Comparison of ENCODE assay signal across 21 cellular contexts in the genomic region with DNA sequence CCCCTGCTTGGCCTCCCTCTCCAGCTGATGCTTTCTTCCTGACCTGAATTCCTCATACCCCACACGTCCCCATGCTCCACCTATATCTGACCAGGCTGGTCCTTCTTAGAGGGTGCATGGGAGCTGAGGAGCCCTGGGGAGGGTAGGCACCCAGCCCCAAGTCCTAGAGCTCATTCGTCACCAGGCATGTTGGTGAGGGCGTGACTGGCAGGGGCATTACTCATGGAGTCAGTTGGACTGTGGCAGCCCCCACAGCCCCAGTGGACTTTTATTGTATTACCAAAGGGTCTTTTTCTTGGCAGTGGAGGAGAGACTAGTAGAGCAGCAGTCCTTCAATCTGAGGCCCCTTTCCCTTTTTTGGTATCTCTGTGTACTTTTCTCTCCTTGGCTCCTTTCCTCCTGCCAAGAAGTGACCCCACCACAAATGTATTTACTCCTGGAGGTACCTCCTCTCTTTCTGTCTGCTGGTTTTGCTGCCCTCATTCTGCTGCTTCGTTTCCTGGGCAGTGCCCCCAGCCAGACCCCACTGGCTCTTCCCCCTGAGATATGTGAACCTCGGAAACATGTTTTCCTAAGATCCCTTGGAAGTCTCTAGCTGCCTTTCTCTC. TPM values are rescaled to one million over a fixed set of nuclear protein-coding genes. Genes with fewer than 3 reads are reported as not detected.
DNase-seq lines count a peak whose midpoint lies in the region; ATAC-seq, FAIRE-seq and TF ChIP-seq lines count a peak whose summit lies in the region.
"Had no signal": no experiment of that assay in that cellular context is flagged by ENCODE, and none has a peak within 500 bp of the region (broad histone marks: within the 10 kb centered on the region; RNA-seq: fewer than 3 reads in every experiment).

No MANE protein-coding gene starts in this region.

- H2AFZ ChIP-seq in HepG2 (ENCODE audit: low read length) (no peak overlapping the region), neural progenitor cell (replicated peaks) (no peak overlapping the region)

- H3K4me2 ChIP-seq in HepG2 (ENCODE audit: low read depth, low read length), result no peak overlapping the region
- H3K4me2 ChIP-seq in neural progenitor cell, result no peak overlapping the region

- no peaks in the 10 kb centered on the region for H3K9me3 Mint-ChIP-seq in activated T-helper 17 cell treated with anti-CD3 and anti-CD28 coated beads, Interleukin-2, amount 50 U/mL, for 72 hours
- H3K9me3 Mint-ChIP-seq in neural progenitor cell, result peaks cover 8% of the 10 kb centered on the region
- peaks cover 5% of the 10 kb centered on the region for H3K9me3 Mint-ChIP-seq in type B pancreatic cell

- H3K27me3 Mint-ChIP-seq in activated T-helper 17 cell treated with anti-CD3 and anti-CD28 coated beads, Interleukin-2, amount 50 U/mL, for 72 hours, result peaks cover 7% of the 10 kb centered on the region
- H3K27me3 Mint-ChIP-seq in neural progenitor cell (ENCODE audit: insufficient read depth, low read depth), result peaks cover 4% of the 10 kb centered on the region
- no peaks in the 10 kb centered on the region for H3K27me3 Mint-ChIP-seq in type B pancreatic cell

- peak overlapping the region; percentile 72 for H3K27ac ChIP-seq in HepG2 (ENCODE audit: extremely low read length, insufficient read depth, low read length)
- H3K27ac ChIP-seq in right lobe of liver, result no peak overlapping the region
- H3K27ac ChIP-seq in neural progenitor cell, result no peak overlapping the region

- H3K4me3 ChIP-seq in HepG2 (replicated peaks in 1 of 3; ENCODE audit: insufficient read depth in 1 of 3, low read depth in 2 of 3, low read length in 3 of 3), result no peak overlapping the region
- no peak overlapping the region for H3K4me3 ChIP-seq in right lobe of liver
- H3K4me3 ChIP-seq in neural progenitor cell, result no peak overlapping the region

- TF ChIP-seq RAD21 in HepG2 (CRISPR knock-in tag; IDR thresholded peaks at IDR 0.05), result no peak

- H3K9ac ChIP-seq in HepG2 (ENCODE audit: insufficient read depth, low read depth, low read length) (no peak overlapping the region), neural progenitor cell (no peak overlapping the region)

- H4K20me1 ChIP-seq in HepG2 (ENCODE audit: insufficient read depth, low read length), result no peaks in the 10 kb centered on the region
- no peaks in the 10 kb centered on the region for H4K20me1 ChIP-seq in neural progenitor cell (ENCODE audit: low read depth)

- BruUV-seq in HepG2 (replicated peaks; lab: Mats Ljungman, UMichigan), result no TSS peak

- CTCF ChIA-PET in HepG2 (lab: Yijun Ruan, JAX; ENCODE audit: low intra/inter-chr PET ratio, low total read pairs), result no interaction called here

- no peak for DNase-seq in HepG2 (ENCODE audit: low spot score)
- no peak for DNase-seq in right lobe of liver
- DNase-seq in neural progenitor cell (ENCODE audit: low spot score), result no peak
- DNase-seq in type B pancreatic cell (ENCODE audit: extremely low spot score, unreplicated experiment), result no peak
- no peak for DNase-seq in left lobe of liver (ENCODE audit: low spot score)
- DNase-seq in GM19239 (ENCODE audit: insufficient read length, low spot score), result no peak
- DNase-seq: C1 segment of cervical spinal cord; Calu3; CD4-positive, alpha-beta memory T cell; COR-L47; DMS53; DMS79 treated with DMSO at 0.1 percent for 48 hours; GF-D8; H7; HCEC 1CT had no signal

- FAIRE-seq in HepG2 (lab: Jason Lieb, UNC) (no peak), GM19239 (lab: Jason Lieb, UNC) (no peak)
- FAIRE-seq: GM12891, GM18507, H1 had no signal

- no peak for TF ChIP-seq POLR2A in HepG2 (IDR thresholded peaks at IDR 0.05; ENCODE audit: insufficient read depth in 1 of 2, low read depth in 2 of 2, low read length in 2 of 2)
- no peak for TF ChIP-seq POLR2A in right lobe of liver (IDR thresholded peaks at IDR 0.05)

- H3K27me3 ChIP-seq in HepG2 (ENCODE audit: control insufficient read depth in 1 of 2, insufficient read depth in 2 of 2, low read length in 2 of 2) (no peaks in the 10 kb centered on the region), right lobe of liver (no peaks in the 10 kb centered on the region), neural progenitor cell (no peaks in the 10 kb centered on the region)

- H3K4me1 ChIP-seq in HepG2 (ENCODE audit: insufficient read depth, low read length) (peaks cover 62% of the 10 kb centered on the region), right lobe of liver (peaks cover 0 to 46% (median 16%) of the 10 kb centered on the region in 4 donors), neural progenitor cell (no peaks in the 10 kb centered on the region)

- TF ChIP-seq EP300 in HepG2 (IDR thresholded peaks at IDR 0.05; ENCODE audit: low read depth in 2 of 2, low read length in 2 of 2) (no peak), HepG2 (CRISPR knock-in tag; IDR thresholded peaks at IDR 0.05; ENCODE audit: borderline replicate concordance) (no peak)

- TF ChIP-seq CTCF in HepG2 (CRISPR knock-in tag; IDR thresholded peaks at IDR 0.05), result no peak
- no peak for TF ChIP-seq CTCF in right lobe of liver (IDR thresholded peaks at IDR 0.05)
- TF ChIP-seq CTCF in neural progenitor cell (IDR thresholded peaks at IDR 0.05), result no peak
- TF ChIP-seq CTCF in type B pancreatic cell (conservative IDR thresholded peaks at IDR 0.05), result no peak

- WGBS in HepG2 (ENCODE audit: low lambda C conversion rate), result 75% methylated on average over 5 of the region's 5 CpGs
- WGBS in right lobe of liver (ENCODE audit: insufficient coverage, low coverage, low lambda C conversion rate, missing lambda C conversion rate), result 67% methylated on average over 5 of the region's 5 CpGs

- in situ Hi-C loops in HepG2 (cut with HindIII; ENCODE audit: extremely low pct_ligation_motif_present, low pct_unique_long_range_greater_than_20kb), result no loop called here

- intact Hi-C loops in HepG2 (cut with micrococcal nuclease; ENCODE audit: unreplicated experiment) (no loop called here), right lobe of liver (cut with DNase I) (loop anchor here in 1 of 2 donors (10.0 kb wide), 1 partner anchor 116 kb away; the partner anchor contains the start of gene MYBL2)

- H3K79me2 ChIP-seq in HepG2 (ENCODE audit: insufficient read depth, low read length) (no peaks in the 10 kb centered on the region), neural progenitor cell (ENCODE audit: low read depth) (no peaks in the 10 kb centered on the region)

- peaks cover 12% of the 10 kb centered on the region for H3K36me3 Mint-ChIP-seq in activated T-helper 17 cell treated with anti-CD3 and anti-CD28 coated beads, Interleukin-2, amount 50 U/mL, for 72 hours (ENCODE audit: low read depth)
- peaks cover 16% of the 10 kb centered on the region for H3K36me3 Mint-ChIP-seq in neural progenitor cell
- H3K36me3 Mint-ChIP-seq in type B pancreatic cell, result peaks cover 13% of the 10 kb centered on the region

- no peak overlapping the region for H3K4me3 Mint-ChIP-seq in activated T-helper 17 cell treated with anti-CD3 and anti-CD28 coated beads, Interleukin-2, amount 50 U/mL, for 72 hours
- H3K4me3 Mint-ChIP-seq in neural progenitor cell (peak overlapping the region; percentile 10), type B pancreatic cell (no peak overlapping the region)
- H3K4me3 Mint-ChIP-seq: CD4-positive, alpha-beta memory T cell had no signal

- H3F3A ChIP-seq in neural progenitor cell (ENCODE audit: low read depth), result no peaks in the 10 kb centered on the region

- peak overlapping the region; percentile 34 for H3K27ac Mint-ChIP-seq in activated T-helper 17 cell treated with anti-CD3 and anti-CD28 coated beads, Interleukin-2, amount 50 U/mL, for 72 hours
- H3K27ac Mint-ChIP-seq in neural progenitor cell, result no peak overlapping the region
- peak overlapping the region; percentile 61 for H3K27ac Mint-ChIP-seq in type B pancreatic cell
- H3K27ac Mint-ChIP-seq: CD4-positive, alpha-beta memory T cell had no signal

- H3K9me3 ChIP-seq in HepG2 (ENCODE audit: low read length) (peaks cover 6% of the 10 kb centered on the region), right lobe of liver (no peaks in the 10 kb centered on the region), neural progenitor cell (ENCODE audit: low read depth) (no peaks in the 10 kb centered on the region)

- peaks cover 7 to 13% of the 10 kb centered on the region in 2 experiments for H3K36me3 ChIP-seq in HepG2 (replicated peaks in 1 of 2; ENCODE audit: control insufficient read depth in 1 of 2, insufficient read depth in 2 of 2, low read length in 2 of 2)
- no peaks in the 10 kb centered on the region for H3K36me3 ChIP-seq in right lobe of liver
- no peaks in the 10 kb centered on the region for H3K36me3 ChIP-seq in neural progenitor cell

- no peaks in the 10 kb centered on the region for H3K4me1 Mint-ChIP-seq in activated T-helper 17 cell treated with anti-CD3 and anti-CD28 coated beads, Interleukin-2, amount 50 U/mL, for 72 hours
- H3K4me1 Mint-ChIP-seq in neural progenitor cell (no peaks in the 10 kb centered on the region), type B pancreatic cell (ENCODE audit: unreplicated experiment) (peaks cover 5% of the 10 kb centered on the region)
- H3K4me1 Mint-ChIP-seq: CD4-positive, alpha-beta memory T cell had no signal

- POLR2A ChIA-PET in HepG2 (lab: Yijun Ruan, JAX), result interaction anchor here (0.6 to 3.0 kb wide), 6 partner anchors 8 to 199 kb away, joined by 3 to 53 read pairs (median 8); partner anchors contain the start of genes IFT52 and SGK2

- ATAC-seq in HepG2 (peak; percentile 13), right lobe of liver (no peak), left lobe of liver (no peak), HG03045 (IDR thresholded peaks at IDR 0.05; ENCODE audit: unreplicated experiment) (no peak)
- no peak for ATAC-seq in activated T-helper 17 cell treated with anti-CD3 and anti-CD28 coated beads, Interleukin-2, amount 50 U/mL, for 72 hours (replicated peaks)

RNA-seq across cellular contexts. Expression of gene SGK2, which starts 10.4 kb away (rescaled TPM):
- total RNA-seq in HepG2 (2016; rRNA removed; fragmentation: Illumina TruSeq; extraction: Trizol) (29.4 and 34.3 TPM in 2 replicates), right lobe of liver (10 to 100 TPM; 47.3 to 80.2 (median 66.9) TPM), neural progenitor cell (ENCODE audit: low replicate concordance) (2.8 and 4.2 TPM in 2 replicates), type B pancreatic cell (ENCODE audit: low replicate concordance) (9.9 and 10.7 TPM in 2 replicates), left lobe of liver (81.1 TPM)
- 8.6 and 11.8 TPM in 2 replicates for total RNA-seq in HepG2 (2016; cell fraction: cytosol; rRNA removed; fragmentation: Illumina TruSeq; extraction: Trizol; ENCODE audit: low read depth)
- total RNA-seq in HepG2 (2016; cell fraction: insoluble cytoplasmic fraction; rRNA removed; fragmentation: Illumina TruSeq; extraction: Trizol), result 29.7 and 31.2 TPM in 2 replicates
- total RNA-seq in HepG2 (2016; cell fraction: membrane; rRNA removed; fragmentation: Illumina TruSeq; extraction: Trizol), result 25.9 and 26.5 TPM in 2 replicates
- 19.8 and 26.8 TPM in 2 replicates for total RNA-seq in HepG2 (2016; cell fraction: nucleus; rRNA removed; fragmentation: Illumina TruSeq; extraction: Trizol)
- 6.2 and 12.6 TPM in 2 replicates for polyA plus RNA-seq in HepG2 (2011; rRNA removed)
- 3.9 and 5.3 TPM in 2 replicates for polyA plus RNA-seq in HepG2 (2011; cell fraction: cytosol; rRNA removed)
- polyA plus RNA-seq in HepG2 (2011; cell fraction: nucleus; rRNA removed), result 24.1 and 26.7 TPM in 2 replicates
- 6.9 and 8.9 TPM in 2 replicates for polyA plus RNA-seq in HepG2 (2012)
- 5.2 and 5.4 TPM in 2 replicates for polyA plus RNA-seq in HepG2 (2016; cell fraction: cytosol; fragmentation: Illumina TruSeq; extraction: Trizol; ENCODE audit: low read depth)
- polyA plus RNA-seq in HepG2 (2016; cell fraction: insoluble cytoplasmic fraction; fragmentation: Illumina TruSeq; extraction: Trizol; ENCODE audit: low read depth), result 21.3 and 23.7 TPM in 2 replicates
- 14.3 and 14.5 TPM in 2 replicates for polyA plus RNA-seq in HepG2 (2016; cell fraction: membrane; fragmentation: Illumina TruSeq; extraction: Trizol; ENCODE audit: low read depth)
- 36.0 and 42.8 TPM in 2 replicates for polyA plus RNA-seq in HepG2 (2016; cell fraction: nucleus; fragmentation: Illumina TruSeq; extraction: Trizol; ENCODE audit: insufficient read depth, low read depth)
- polyA minus RNA-seq in HepG2 (2011; rRNA and poly(A)+ RNA removed; ENCODE audit: low replicate concordance), result 1.3 and 17.3 TPM in 2 replicates
- 4.6 and 10.9 TPM in 2 replicates for polyA minus RNA-seq in HepG2 (2011; cell fraction: cytosol; rRNA and poly(A)+ RNA removed)
- polyA minus RNA-seq in HepG2 (2011; cell fraction: nucleus; rRNA and poly(A)+ RNA removed), result 16.4 and 18.5 TPM in 2 replicates
- total RNA-seq in activated T-helper 17 cell treated with anti-CD3 and anti-CD28 coated beads, Interleukin-2, amount 50 U/mL, for 72 hours, result 1 to 10 TPM in 1 of 2 donors, under 1 TPM in 1; 0.22 to 2.9 TPM
- total RNA-seq: A172, H1, H7 had no signal
- polyA plus RNA-seq: CD4-positive, alpha-beta memory T cell had no signal

RNA-seq across cellular contexts. Expression of gene L3MBTL1, which starts 40.9 kb away (rescaled TPM):
- 2.4 and 9.0 TPM in 2 replicates for total RNA-seq in HepG2 (2016; rRNA removed; fragmentation: Illumina TruSeq; extraction: Trizol)
- 2.7 and 2.9 TPM in 2 replicates for total RNA-seq in HepG2 (2016; cell fraction: cytosol; rRNA removed; fragmentation: Illumina TruSeq; extraction: Trizol; ENCODE audit: low read depth)
- total RNA-seq in HepG2 (2016; cell fraction: insoluble cytoplasmic fraction; rRNA removed; fragmentation: Illumina TruSeq; extraction: Trizol), result 1.7 and 8.3 TPM in 2 replicates
- 1.8 and 3.0 TPM in 2 replicates for total RNA-seq in HepG2 (2016; cell fraction: membrane; rRNA removed; fragmentation: Illumina TruSeq; extraction: Trizol)
- 19.0 and 22.4 TPM in 2 replicates for total RNA-seq in HepG2 (2016; cell fraction: nucleus; rRNA removed; fragmentation: Illumina TruSeq; extraction: Trizol)
- polyA plus RNA-seq in HepG2 (2011; rRNA removed), result 17.8 and 23.8 TPM in 2 replicates
- polyA plus RNA-seq in HepG2 (2011; cell fraction: cytosol; rRNA removed), result 2.3 and 3.0 TPM in 2 replicates
- polyA plus RNA-seq in HepG2 (2011; cell fraction: nucleus; rRNA removed), result 165 and 173 TPM in 2 replicates
- polyA plus RNA-seq in HepG2 (2012), result 11.7 and 15.2 TPM in 2 replicates
- polyA plus RNA-seq in HepG2 (2016; cell fraction: cytosol; fragmentation: Illumina TruSeq; extraction: Trizol; ENCODE audit: low read depth), result 0.17 and 0.46 TPM in 2 replicates
- polyA plus RNA-seq in HepG2 (2016; cell fraction: insoluble cytoplasmic fraction; fragmentation: Illumina TruSeq; extraction: Trizol; ENCODE audit: low read depth), result 1.1 and 1.9 TPM in 2 replicates
- 0.76 and 0.97 TPM in 2 replicates for polyA plus RNA-seq in HepG2 (2016; cell fraction: membrane; fragmentation: Illumina TruSeq; extraction: Trizol; ENCODE audit: low read depth)
- polyA plus RNA-seq in HepG2 (2016; cell fraction: nucleus; fragmentation: Illumina TruSeq; extraction: Trizol; ENCODE audit: insufficient read depth, low read depth), result 27.6 and 31.6 TPM in 2 replicates
- 21.5 and 30.3 TPM in 2 replicates for polyA minus RNA-seq in HepG2 (2011; rRNA and poly(A)+ RNA removed; ENCODE audit: low replicate concordance)
- polyA minus RNA-seq in HepG2 (2011; cell fraction: cytosol; rRNA and poly(A)+ RNA removed), result 2.5 TPM in 2 replicates
- polyA minus RNA-seq in HepG2 (2011; cell fraction: nucleus; rRNA and poly(A)+ RNA removed), result 70.9 and 90.3 TPM in 2 replicates
- 1 to 10 TPM; 1.2 to 3.2 (median 2.4) TPM for total RNA-seq in right lobe of liver
- total RNA-seq in activated T-helper 17 cell treated with anti-CD3 and anti-CD28 coated beads, Interleukin-2, amount 50 U/mL, for 72 hours, result 10 to 100 TPM in 1 of 2 donors, 1 to 10 TPM in 1; 6.1 to 15.3 TPM
- 27.6 and 51.4 TPM in 2 replicates for total RNA-seq in neural progenitor cell (ENCODE audit: low replicate concordance)
- total RNA-seq in type B pancreatic cell (ENCODE audit: low replicate concordance), result 12.2 and 23.1 TPM in 2 replicates
- total RNA-seq in left lobe of liver, result 3.6 TPM

RNA-seq across cellular contexts. Expression of gene IFT52, which starts 42.4 kb away (rescaled TPM):
- total RNA-seq in HepG2 (2016; rRNA removed; fragmentation: Illumina TruSeq; extraction: Trizol) (64.0 and 80.6 TPM in 2 replicates), right lobe of liver (1 to 10 TPM; 3.4 to 6.0 (median 4.1) TPM), neural progenitor cell (ENCODE audit: low replicate concordance) (69.8 and 87.9 TPM in 2 replicates), type B pancreatic cell (ENCODE audit: low replicate concordance) (28.1 and 47.0 TPM in 2 replicates), left lobe of liver (4.4 TPM)
- total RNA-seq in HepG2 (2016; cell fraction: cytosol; rRNA removed; fragmentation: Illumina TruSeq; extraction: Trizol; ENCODE audit: low read depth), result 77.1 and 79.7 TPM in 2 replicates
- total RNA-seq in HepG2 (2016; cell fraction: insoluble cytoplasmic fraction; rRNA removed; fragmentation: Illumina TruSeq; extraction: Trizol), result 66.3 and 80.0 TPM in 2 replicates
- 101 and 102 TPM in 2 replicates for total RNA-seq in HepG2 (2016; cell fraction: membrane; rRNA removed; fragmentation: Illumina TruSeq; extraction: Trizol)
- total RNA-seq in HepG2 (2016; cell fraction: nucleus; rRNA removed; fragmentation: Illumina TruSeq; extraction: Trizol), result 36.2 and 38.4 TPM in 2 replicates
- polyA plus RNA-seq in HepG2 (2011; rRNA removed), result 36.9 and 48.0 TPM in 2 replicates
- polyA plus RNA-seq in HepG2 (2011; cell fraction: cytosol; rRNA removed), result 35.4 and 36.4 TPM in 2 replicates
- polyA plus RNA-seq in HepG2 (2011; cell fraction: nucleus; rRNA removed), result 22.2 and 22.4 TPM in 2 replicates
- polyA plus RNA-seq in HepG2 (2012), result 31.1 and 41.7 TPM in 2 replicates
- polyA plus RNA-seq in HepG2 (2016; cell fraction: cytosol; fragmentation: Illumina TruSeq; extraction: Trizol; ENCODE audit: low read depth), result 83.2 and 85.7 TPM in 2 replicates
- polyA plus RNA-seq in HepG2 (2016; cell fraction: insoluble cytoplasmic fraction; fragmentation: Illumina TruSeq; extraction: Trizol; ENCODE audit: low read depth), result 91.0 and 94.9 TPM in 2 replicates
- 85.8 and 88.2 TPM in 2 replicates for polyA plus RNA-seq in HepG2 (2016; cell fraction: membrane; fragmentation: Illumina TruSeq; extraction: Trizol; ENCODE audit: low read depth)
- 41.4 and 43.4 TPM in 2 replicates for polyA plus RNA-seq in HepG2 (2016; cell fraction: nucleus; fragmentation: Illumina TruSeq; extraction: Trizol; ENCODE audit: insufficient read depth, low read depth)
- polyA minus RNA-seq in HepG2 (2011; rRNA and poly(A)+ RNA removed; ENCODE audit: low replicate concordance), result 53.4 and 59.7 TPM in 2 replicates
- polyA minus RNA-seq in HepG2 (2011; cell fraction: cytosol; rRNA and poly(A)+ RNA removed), result 15.6 and 20.1 TPM in 2 replicates
- polyA minus RNA-seq in HepG2 (2011; cell fraction: nucleus; rRNA and poly(A)+ RNA removed), result 21.4 and 26.9 TPM in 2 replicates
- 10 to 100 TPM; 10.9 to 15.9 TPM for total RNA-seq in activated T-helper 17 cell treated with anti-CD3 and anti-CD28 coated beads, Interleukin-2, amount 50 U/mL, for 72 hours
